ENCODE assay signal across 16 cellular contexts in the genomic region with DNA sequence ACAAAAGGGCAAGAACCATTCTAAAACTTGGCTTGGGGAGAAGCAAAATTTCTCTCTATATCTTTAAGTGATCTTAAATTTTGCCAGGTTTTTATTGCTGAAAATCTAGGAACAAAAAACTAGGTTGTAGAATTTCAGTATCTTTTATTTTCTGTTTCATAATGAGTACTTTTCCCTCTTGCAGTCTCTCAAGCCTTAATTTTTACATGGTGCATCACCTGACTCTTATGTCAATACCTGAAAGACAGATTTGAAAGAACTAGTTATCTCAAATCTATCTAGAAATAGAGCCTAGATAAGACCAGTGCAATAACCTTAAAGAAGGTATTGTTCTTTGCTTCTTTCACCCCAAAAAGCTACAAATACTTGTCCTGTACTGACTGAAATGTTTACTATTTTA.
DNase-seq lines count a peak whose midpoint lies in the region; ATAC-seq and TF ChIP-seq lines count a peak whose summit lies in the region.
"Had no signal": no experiment of that assay in that cellular context is flagged by ENCODE, and none has a peak within 500 bp of the region (broad histone marks: within the 10 kb centered on the region; RNA-seq: fewer than 3 reads in every experiment).

No MANE protein-coding gene starts in this region.

- peaks cover 56% of the 10 kb centered on the region for H3K4me1 Mint-ChIP-seq in activated CD4-positive, alpha-beta T cell treated with anti-CD3 and anti-CD28 coated beads for 36 hours

- peaks cover 8% of the 10 kb centered on the region for H3K36me3 Mint-ChIP-seq in activated CD4-positive, alpha-beta T cell treated with anti-CD3 and anti-CD28 coated beads for 36 hours (ENCODE audit: low read depth)

- no peak overlapping the region for H3K4me3 Mint-ChIP-seq in activated CD4-positive, alpha-beta T cell treated with anti-CD3 and anti-CD28 coated beads for 36 hours
- H3K4me3 Mint-ChIP-seq: CD8-positive, alpha-beta memory T cell had no signal

- TF ChIP-seq CTCF in VCaP (conservative IDR thresholded peaks at IDR 0.05): no peak

- no peak overlapping the region for H3K27ac Mint-ChIP-seq in activated CD4-positive, alpha-beta T cell treated with anti-CD3 and anti-CD28 coated beads for 36 hours

- POLR2A ChIA-PET in activated CD4-positive, alpha-beta T cell treated with anti-CD3 and anti-CD28 coated beads for 36 hours (lab: Charles Lee): interaction anchor here (0.7 kb wide), 1 partner anchor 627 kb away, joined by 4 read pairs; no protein-coding TSS in a partner anchor

- intact Hi-C loops in activated CD4-positive, alpha-beta T cell treated with anti-CD3 and anti-CD28 coated beads for 36 hours (cut with DNase I, micrococcal nuclease): no loop called here

- peak; percentile 40 for ATAC-seq in activated CD4-positive, alpha-beta T cell treated with anti-CD3 and anti-CD28 coated beads for 36 hours
- ATAC-seq in GM19452 (IDR thresholded peaks at IDR 0.05; ENCODE audit: unreplicated experiment) (peak; percentile 50), HG02973 (IDR thresholded peaks at IDR 0.05; ENCODE audit: unreplicated experiment) (peak; percentile 52)
- ATAC-seq: PC-3 had no signal

- peak overlapping the region; percentile 30 for H3K27ac ChIP-seq in VCaP

- DNase-seq in activated CD4-positive, alpha-beta T cell treated with anti-CD3 and anti-CD28 coated beads for 36 hours: no peak
- DNase-seq in activated CD4-positive, alpha-beta T cell treated with anti-CD3 and anti-CD28 coated beads, Interleukin-2, amount 50 U/mL, for 1 hour: no peak
- DNase-seq in NCI-H1048 (lab: John Stamatoyannopoulos, UW): no peak
- DNase-seq in stimulated activated CD4-positive, alpha-beta T cell treated with anti-CD3 and anti-CD28 coated beads, Interleukin-4, amount 100 ng/mL, for 1 hour: no peak
- DNase-seq in activated CD4-positive, alpha-beta T cell treated with anti-CD3 and anti-CD28 coated beads, Interleukin-2, amount 50 U/mL, for 4 hours: no peak
- DNase-seq: amniotic stem cell; CD8-positive, alpha-beta memory T cell; IMR-90; kidney glomerular epithelial cell; NCI-H1092; NCI-H226; substantia nigra had no signal

- CTCF ChIA-PET in activated CD4-positive, alpha-beta T cell treated with anti-CD3 and anti-CD28 coated beads for 36 hours (lab: Charles Lee): interaction anchor here (0.6 to 1.6 kb wide), 2 partner anchors 10 to 105 kb away, joined by 3 to 4 read pairs; no protein-coding TSS in a partner anchor

- H3K9me3 Mint-ChIP-seq in activated CD4-positive, alpha-beta T cell treated with anti-CD3 and anti-CD28 coated beads for 36 hours (ENCODE audit: low read depth): no peaks in the 10 kb centered on the region

- no peaks in the 10 kb centered on the region for H3K27me3 Mint-ChIP-seq in activated CD4-positive, alpha-beta T cell treated with anti-CD3 and anti-CD28 coated beads for 36 hours
- H3K27me3 Mint-ChIP-seq: CD8-positive, alpha-beta memory T cell had no signal
